1 cellular context compared by ENCODE assay signal in the genomic region with DNA sequence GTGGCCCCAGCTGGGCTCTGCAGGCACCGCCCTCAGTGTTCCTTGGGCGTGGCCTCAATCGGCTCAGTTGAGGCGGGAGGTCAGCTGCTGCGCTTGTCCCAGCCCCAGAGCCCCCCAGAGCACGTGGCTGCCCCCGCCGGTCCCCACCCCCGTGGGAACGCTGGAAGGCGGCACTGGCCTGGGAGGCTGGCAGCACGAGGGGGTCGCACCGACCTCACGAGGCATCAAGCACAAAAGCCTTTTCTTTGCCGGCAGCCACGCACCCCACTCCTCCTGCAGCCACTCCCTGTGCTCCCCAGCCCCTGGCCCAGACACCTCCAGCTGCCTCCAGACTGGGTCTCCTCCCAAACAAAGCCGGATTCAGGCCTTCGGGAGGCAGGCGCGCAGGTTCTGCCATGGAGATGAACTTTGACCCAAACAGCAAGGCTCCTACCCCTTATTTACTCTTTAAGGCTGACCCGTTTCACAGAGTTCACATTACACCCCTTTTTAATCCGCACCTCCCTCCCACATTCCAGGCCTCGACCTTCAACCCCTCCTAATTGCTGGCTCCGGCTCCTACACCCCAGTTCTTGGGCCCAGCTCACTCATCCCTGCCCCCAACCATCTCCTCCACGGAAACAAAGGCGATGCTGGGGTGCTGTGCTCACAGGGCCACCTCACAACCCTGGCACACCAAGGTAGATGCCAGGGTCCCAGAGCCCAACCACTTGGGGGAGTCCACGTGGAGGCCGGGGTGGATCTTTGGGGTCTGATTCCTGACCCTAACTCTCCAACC.
TF ChIP-seq lines count a peak whose summit lies in the region.

No MANE protein-coding gene starts in this region.

TF ChIP-seq in liver, 16 proteins besides CTCF, POLR2A, EP300 and RAD21 (continued from another document):
- TF ChIP-seq, protein P1, sequence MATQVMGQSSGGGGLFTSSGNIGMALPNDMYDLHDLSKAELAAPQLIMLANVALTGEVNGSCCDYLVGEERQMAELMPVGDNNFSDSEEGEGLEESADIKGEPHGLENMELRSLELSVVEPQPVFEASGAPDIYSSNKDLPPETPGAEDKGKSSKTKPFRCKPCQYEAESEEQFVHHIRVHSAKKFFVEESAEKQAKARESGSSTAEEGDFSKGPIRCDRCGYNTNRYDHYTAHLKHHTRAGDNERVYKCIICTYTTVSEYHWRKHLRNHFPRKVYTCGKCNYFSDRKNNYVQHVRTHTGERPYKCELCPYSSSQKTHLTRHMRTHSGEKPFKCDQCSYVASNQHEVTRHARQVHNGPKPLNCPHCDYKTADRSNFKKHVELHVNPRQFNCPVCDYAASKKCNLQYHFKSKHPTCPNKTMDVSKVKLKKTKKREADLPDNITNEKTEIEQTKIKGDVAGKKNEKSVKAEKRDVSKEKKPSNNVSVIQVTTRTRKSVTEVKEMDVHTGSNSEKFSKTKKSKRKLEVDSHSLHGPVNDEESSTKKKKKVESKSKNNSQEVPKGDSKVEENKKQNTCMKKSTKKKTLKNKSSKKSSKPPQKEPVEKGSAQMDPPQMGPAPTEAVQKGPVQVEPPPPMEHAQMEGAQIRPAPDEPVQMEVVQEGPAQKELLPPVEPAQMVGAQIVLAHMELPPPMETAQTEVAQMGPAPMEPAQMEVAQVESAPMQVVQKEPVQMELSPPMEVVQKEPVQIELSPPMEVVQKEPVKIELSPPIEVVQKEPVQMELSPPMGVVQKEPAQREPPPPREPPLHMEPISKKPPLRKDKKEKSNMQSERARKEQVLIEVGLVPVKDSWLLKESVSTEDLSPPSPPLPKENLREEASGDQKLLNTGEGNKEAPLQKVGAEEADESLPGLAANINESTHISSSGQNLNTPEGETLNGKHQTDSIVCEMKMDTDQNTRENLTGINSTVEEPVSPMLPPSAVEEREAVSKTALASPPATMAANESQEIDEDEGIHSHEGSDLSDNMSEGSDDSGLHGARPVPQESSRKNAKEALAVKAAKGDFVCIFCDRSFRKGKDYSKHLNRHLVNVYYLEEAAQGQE (IDR thresholded peaks at IDR 0.05): no peak
- TF ChIP-seq RXRA (IDR thresholded peaks at IDR 0.05) (peak; percentile 86 to 87), NR2F2 (IDR thresholded peaks at IDR 0.05) (peak; percentile 90), YY1 (IDR thresholded peaks at IDR 0.05) (peak; percentile 46)
- TF ChIP-seq, protein P2, sequence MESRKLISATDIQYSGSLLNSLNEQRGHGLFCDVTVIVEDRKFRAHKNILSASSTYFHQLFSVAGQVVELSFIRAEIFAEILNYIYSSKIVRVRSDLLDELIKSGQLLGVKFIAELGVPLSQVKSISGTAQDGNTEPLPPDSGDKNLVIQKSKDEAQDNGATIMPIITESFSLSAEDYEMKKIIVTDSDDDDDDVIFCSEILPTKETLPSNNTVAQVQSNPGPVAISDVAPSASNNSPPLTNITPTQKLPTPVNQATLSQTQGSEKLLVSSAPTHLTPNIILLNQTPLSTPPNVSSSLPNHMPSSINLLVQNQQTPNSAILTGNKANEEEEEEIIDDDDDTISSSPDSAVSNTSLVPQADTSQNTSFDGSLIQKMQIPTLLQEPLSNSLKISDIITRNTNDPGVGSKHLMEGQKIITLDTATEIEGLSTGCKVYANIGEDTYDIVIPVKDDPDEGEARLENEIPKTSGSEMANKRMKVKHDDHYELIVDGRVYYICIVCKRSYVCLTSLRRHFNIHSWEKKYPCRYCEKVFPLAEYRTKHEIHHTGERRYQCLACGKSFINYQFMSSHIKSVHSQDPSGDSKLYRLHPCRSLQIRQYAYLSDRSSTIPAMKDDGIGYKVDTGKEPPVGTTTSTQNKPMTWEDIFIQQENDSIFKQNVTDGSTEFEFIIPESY (IDR thresholded peaks at IDR 0.05): no peak
- TF ChIP-seq, protein P3, sequence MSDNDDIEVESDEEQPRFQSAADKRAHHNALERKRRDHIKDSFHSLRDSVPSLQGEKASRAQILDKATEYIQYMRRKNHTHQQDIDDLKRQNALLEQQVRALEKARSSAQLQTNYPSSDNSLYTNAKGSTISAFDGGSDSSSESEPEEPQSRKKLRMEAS (IDR thresholded peaks at IDR 0.05): no peak
